ENCODE assay signal across 20 cellular contexts in the genomic region with DNA sequence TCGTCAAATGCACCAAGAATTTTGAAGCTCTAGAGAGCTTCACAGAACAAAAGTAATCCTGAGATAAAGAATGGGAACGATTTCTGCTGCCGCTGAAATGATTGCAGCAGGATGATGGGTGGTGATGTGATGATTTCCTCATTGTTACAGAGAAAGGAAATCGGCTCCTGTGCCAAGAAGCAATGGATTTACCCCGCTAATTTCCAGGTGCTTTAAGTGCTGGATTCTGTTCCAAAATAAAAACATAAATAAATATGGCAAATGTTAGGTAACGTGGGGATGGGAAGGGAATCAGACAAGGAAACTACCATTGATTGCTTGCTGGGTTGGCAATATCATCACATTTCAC.
"Had no signal": no experiment of that assay in that cellular context is flagged by ENCODE, and none has a peak within 500 bp of the region (broad histone marks: within the 10 kb centered on the region; RNA-seq: fewer than 3 reads in every experiment).

No MANE protein-coding gene starts in this region.

- H3K36me3 ChIP-seq: brain microvascular endothelial cell, prostate gland, spleen, upper lobe of left lung had no signal

- H3K27me3 ChIP-seq: brain microvascular endothelial cell, spleen, upper lobe of left lung had no signal

- H3K9me3 ChIP-seq: prostate gland, upper lobe of left lung had no signal

- H3K4me1 Mint-ChIP-seq: activated naive CD4-positive, alpha-beta T cell treated with anti-CD3 and anti-CD28 coated beads, Interleukin-2, amount 50 U/mL, for 24 hours; naive thymus-derived CD8-positive, alpha-beta T cell had no signal

- H3K36me3 Mint-ChIP-seq: activated naive CD4-positive, alpha-beta T cell treated with anti-CD3 and anti-CD28 coated beads, Interleukin-2, amount 50 U/mL, for 24 hours; mesothelial cell of epicardium; naive thymus-derived CD8-positive, alpha-beta T cell had no signal

- H3K27ac ChIP-seq: brain microvascular endothelial cell, foreskin keratinocyte, prostate gland, spleen, upper lobe of left lung had no signal

- ATAC-seq: foreskin keratinocyte; left ventricle myocardium superior; naive thymus-derived CD8-positive, alpha-beta T cell; stimulated activated naive CD8-positive, alpha-beta T cell treated with anti-CD3 and anti-CD28 coated beads, Interleukin-15, Interleukin-2, amounts not matched to agents 100 U/mL and 50 U/mL, for 24 hours had no signal

- H3K27ac Mint-ChIP-seq: activated naive CD4-positive, alpha-beta T cell treated with anti-CD3 and anti-CD28 coated beads, Interleukin-2, amount 50 U/mL, for 24 hours; mesothelial cell of epicardium; naive thymus-derived CD8-positive, alpha-beta T cell; T-helper 2 cell treated with Interferon-gamma antibody and Interleukin-4, amounts not matched to agents 5 μg/mL and 100 μg/mL, for 36 hours had no signal

- H3K4me1 ChIP-seq: foreskin keratinocyte, prostate gland, spleen, upper lobe of left lung had no signal

- H3K4me3 ChIP-seq: prostate gland, spleen, upper lobe of left lung had no signal

- H3K4me3 Mint-ChIP-seq: activated naive CD4-positive, alpha-beta T cell treated with anti-CD3 and anti-CD28 coated beads, Interleukin-2, amount 50 U/mL, for 24 hours; mesothelial cell of epicardium; naive thymus-derived CD8-positive, alpha-beta T cell; T-helper 2 cell treated with Interferon-gamma antibody and Interleukin-4, amounts not matched to agents 5 μg/mL and 100 μg/mL, for 36 hours had no signal

- H3K27me3 Mint-ChIP-seq: activated naive CD4-positive, alpha-beta T cell treated with anti-CD3 and anti-CD28 coated beads, Interleukin-2, amount 50 U/mL, for 24 hours had no signal

- H3K9me3 Mint-ChIP-seq: activated naive CD4-positive, alpha-beta T cell treated with anti-CD3 and anti-CD28 coated beads, Interleukin-2, amount 50 U/mL, for 24 hours; mesothelial cell of epicardium had no signal

- DNase-seq: activated gamma-delta T cell treated with Interleukin-2 at 50 U/mL for 16 hours; activated T-cell treated with anti-CD3 and anti-CD28 coated beads, Interleukin-2, amount 50 U/mL, for 1 hour; aorta; brain microvascular endothelial cell; central memory CD4-positive, alpha-beta T cell; dermis blood vessel endothelial cell; effector CD8-positive, alpha-beta T cell; foreskin keratinocyte; hippocampal formation; left ventricle myocardium superior; mammary epithelial cell; naive thymus-derived CD8-positive, alpha-beta T cell; spleen; stimulated activated CD4-positive, alpha-beta T cell treated with anti-CD3 and anti-CD28 coated beads, Interleukin-4, amount 100 ng/mL, for 1 hour; stimulated activated naive CD8-positive, alpha-beta T cell treated with anti-CD3 and anti-CD28 coated beads, Interleukin-15, Interleukin-2, amounts not matched to agents 100 U/mL and 50 U/mL, for 24 hours; upper lobe of left lung had no signal
